8 cellular contexts compared by ENCODE assay signal in the genomic region with DNA sequence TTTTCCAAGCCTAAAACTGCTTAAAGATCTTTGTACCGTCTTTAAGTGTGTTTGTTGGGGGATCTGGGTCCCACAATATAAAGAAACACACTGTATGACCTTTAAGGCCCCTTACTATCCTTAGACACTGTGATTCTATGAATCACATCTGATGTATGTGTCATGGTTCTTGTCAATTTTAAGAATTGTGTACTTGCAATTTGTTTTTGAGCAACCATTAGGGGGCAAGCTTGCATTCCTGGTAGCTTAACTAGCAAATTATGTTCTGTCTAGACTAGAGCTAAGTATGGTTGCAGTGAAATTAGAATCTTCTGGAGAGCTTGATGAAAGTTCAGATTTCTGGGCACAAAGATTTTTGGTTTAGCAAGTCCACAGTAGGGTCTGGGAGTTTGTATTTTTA.
A peak's percentile ranks its signal among the peaks of the same experiment; 100 is the strongest.
DNase-seq lines count a peak whose midpoint lies in the region; ATAC-seq, FAIRE-seq and TF ChIP-seq lines count a peak whose summit lies in the region.

No MANE protein-coding gene starts in this region.

- no peaks in the 10 kb centered on the region for H3K36me3 Mint-ChIP-seq in activated CD8-positive, alpha-beta memory T cell treated with anti-CD3 and anti-CD28 coated beads, Interleukin-2, amount 10 ng/mL, durations not matched to agents 7 days and 5 days

- no peaks in the 10 kb centered on the region for H3K27me3 ChIP-seq in pancreas

- ATAC-seq in GM19452 (IDR thresholded peaks at IDR 0.05; ENCODE audit: unreplicated experiment) (peak; percentile 86), pancreas (no peak), HG03457 (IDR thresholded peaks at IDR 0.05; ENCODE audit: unreplicated experiment) (no peak)
- no peak for ATAC-seq in activated CD8-positive, alpha-beta memory T cell treated with anti-CD3 and anti-CD28 coated beads, Interleukin-2, amount 10 ng/mL, durations not matched to agents 7 days and 5 days

- H3K4me3 ChIP-seq in pancreas: no peak overlapping the region

- no peak overlapping the region for H3K27ac Mint-ChIP-seq in activated CD8-positive, alpha-beta memory T cell treated with anti-CD3 and anti-CD28 coated beads, Interleukin-2, amount 10 ng/mL, durations not matched to agents 7 days and 5 days

- DNase-seq in DMS53 treated with DMSO at 0.1 percent for 48 hours (lab: John Stamatoyannopoulos, UW; ENCODE audit: unreplicated experiment) (peak; percentile 40), LoVo (ENCODE audit: low spot score) (peak; percentile 49), islet precursor cell (peak; percentile 57), pancreas (no peak)
- DNase-seq in activated CD8-positive, alpha-beta memory T cell treated with anti-CD3 and anti-CD28 coated beads, Interleukin-2, amount 10 ng/mL, durations not matched to agents 7 days and 5 days: no peak

- intact Hi-C loops in pancreas (cut with DNase I): no loop called here

- WGBS in pancreas, 2 donors: 39 to 52% methylated on average over 1 of the region's 1 CpG

- TF ChIP-seq CTCF in VCaP (conservative IDR thresholded peaks at IDR 0.05) (peak; percentile 72), pancreas (IDR thresholded peaks at IDR 0.05) (no peak)

- FAIRE-seq in pancreas (lab: Jason Lieb, UNC): no peak

- H3K4me3 Mint-ChIP-seq in activated CD8-positive, alpha-beta memory T cell treated with anti-CD3 and anti-CD28 coated beads, Interleukin-2, amount 10 ng/mL, durations not matched to agents 7 days and 5 days: no peak overlapping the region

- no peak overlapping the region for H3K27ac ChIP-seq in VCaP
- no peak overlapping the region for H3K27ac ChIP-seq in pancreas

- no peaks in the 10 kb centered on the region for H3K4me1 Mint-ChIP-seq in activated CD8-positive, alpha-beta memory T cell treated with anti-CD3 and anti-CD28 coated beads, Interleukin-2, amount 10 ng/mL, durations not matched to agents 7 days and 5 days

- no peaks in the 10 kb centered on the region for H3K4me1 ChIP-seq in pancreas

- no peaks in the 10 kb centered on the region for H3K9me3 Mint-ChIP-seq in activated CD8-positive, alpha-beta memory T cell treated with anti-CD3 and anti-CD28 coated beads, Interleukin-2, amount 10 ng/mL, durations not matched to agents 7 days and 5 days (ENCODE audit: low read depth)

- no peaks in the 10 kb centered on the region for H3K9me3 ChIP-seq in pancreas

- CTCF ChIA-PET in activated CD8-positive, alpha-beta memory T cell treated with anti-CD3 and anti-CD28 coated beads, Interleukin-2, amount 10 ng/mL, durations not matched to agents 7 days and 5 days (lab: Charles Lee): no interaction called here

- peaks cover 2% of the 10 kb centered on the region for H3K27me3 Mint-ChIP-seq in activated CD8-positive, alpha-beta memory T cell treated with anti-CD3 and anti-CD28 coated beads, Interleukin-2, amount 10 ng/mL, durations not matched to agents 7 days and 5 days

- no peaks in the 10 kb centered on the region for H3K36me3 ChIP-seq in pancreas

Comparison
In these comparisons a context has a peak if more than half of its experiments do, and no peak if none do; other contexts are left out.
1. DNase-seq: peak in DMS53 treated with DMSO at 0.1 percent for 48 hours (single experiment), LoVo (single experiment) and islet precursor cell (single experiment); none in pancreas (0 of 6) and activated CD8-positive, alpha-beta memory T cell treated with anti-CD3 and anti-CD28 coated beads, Interleukin-2, amount 10 ng/mL, durations not matched to agents 7 days and 5 days (single experiment).